ENCODE assay signal across 11 cellular contexts in genomic region chr6:8904754-8905153, GRCh38.
DNase-seq lines count a peak whose midpoint lies in the region; ATAC-seq, FAIRE-seq and TF ChIP-seq lines count a peak whose summit lies in the region.
"Had no signal": no experiment of that assay in that cellular context is flagged by ENCODE, and none has a peak within 500 bp of the region (broad histone marks: within the 10 kb centered on the region; RNA-seq: fewer than 3 reads in every experiment).

No MANE protein-coding gene starts in this region.

- WGBS in A549 (ENCODE audit: missing lambda C conversion rate): 0% methylated on average over 3 of the region's 3 CpGs

- H3K36me3 ChIP-seq in WERI-Rb-1: no peaks in the 10 kb centered on the region
- H3K36me3 ChIP-seq: suprapubic skin had no signal

- no peak for TF ChIP-seq POLR2A in A549 (IDR thresholded peaks at IDR 0.05; ENCODE audit: low read length)
- no peak for TF ChIP-seq POLR2A in GM18505 (IDR thresholded peaks at IDR 0.05; ENCODE audit: borderline replicate concordance, extremely low read depth, insufficient read depth, insufficient read length)

- POLR2A ChIA-PET in A549 (lab: Yijun Ruan, JAX): no interaction called here

- no peak for FAIRE-seq in A549 (lab: Jason Lieb, UNC)
- FAIRE-seq in urothelium cell line (lab: Jason Lieb, UNC): no peak

- ATAC-seq in A549 (no peak), GM18505 (IDR thresholded peaks at IDR 0.05; ENCODE audit: unreplicated experiment) (peak; percentile 74), HG03354 (IDR thresholded peaks at IDR 0.05; ENCODE audit: poor library complexity, severe bottlenecking, unreplicated experiment) (peak; percentile 73)

- no peak overlapping the region for H3K4me2 ChIP-seq in A549

- intact Hi-C loops in head of caudate nucleus (cut with DNase I): no loop called here

- CTCF ChIA-PET in A549 (lab: Yijun Ruan, JAX): no interaction called here

- H3K27ac ChIP-seq in A549: no peak overlapping the region
- no peak overlapping the region for H3K27ac ChIP-seq in WERI-Rb-1
- H3K27ac ChIP-seq: suprapubic skin had no signal

- no peak for TF ChIP-seq EP300 in A549 (IDR thresholded peaks at IDR 0.05)

- H3K9me3 ChIP-seq in A549: no peaks in the 10 kb centered on the region
- no peaks in the 10 kb centered on the region for H3K9me3 ChIP-seq in WERI-Rb-1 (ENCODE audit: severe bottlenecking)
- H3K9me3 ChIP-seq: suprapubic skin had no signal

- H3K4me1 ChIP-seq in A549: no peaks in the 10 kb centered on the region
- H3K4me1 ChIP-seq: suprapubic skin had no signal

- TF ChIP-seq CTCF in A549 (IDR thresholded peaks at IDR 0.05) (no peak), WERI-Rb-1 (IDR thresholded peaks at IDR 0.05; ENCODE audit: low read depth, low read length) (peak; percentile 79)

- DNase-seq in A549 (ENCODE audit: low read depth in 1 of 2, low spot score in 1 of 2): peak; percentile 2 to 3
- peak; percentile 46 for DNase-seq in WERI-Rb-1
- no peak for DNase-seq in urothelium cell line (ENCODE audit: low spot score)
- DNase-seq in activated CD8-positive, alpha-beta memory T cell treated with anti-CD3 and anti-CD28 coated beads for 24 hours: no peak
- DNase-seq in head of caudate nucleus: no peak
- DNase-seq in nucleus accumbens (lab: John Stamatoyannopoulos, UW): no peak
- DNase-seq: activated CD4-positive, CD25-positive, alpha-beta regulatory T cell treated with anti-CD3 and anti-CD28 coated beads, Interleukin-2, amount 50 U/mL, for 72 hours; CD4-positive, CD25-positive, alpha-beta regulatory T cell had no signal

- no peak for TF ChIP-seq RAD21 in A549 (conservative IDR thresholded peaks at IDR 0.05 in 1 of 2, IDR thresholded peaks at IDR 0.05 in 1 of 2)

- H3K4me3 ChIP-seq in A549 (no peak overlapping the region), WERI-Rb-1 (ENCODE audit: low read depth, low read length) (no peak overlapping the region)
- H3K4me3 ChIP-seq: suprapubic skin had no signal

- H3K27me3 ChIP-seq in WERI-Rb-1 (ENCODE audit: insufficient read depth, low read depth, severe bottlenecking): no peaks in the 10 kb centered on the region
- H3K27me3 ChIP-seq: suprapubic skin had no signal

TF ChIP-seq in A549, 52 proteins besides CTCF, POLR2A, EP300 and RAD21:
- TF ChIP-seq HOXB5 (CRISPR knock-in tag; IDR thresholded peaks at IDR 0.05): no peak
TF ChIP-seq in A549: peak in this region for 0.

Comparison
In these comparisons a context has a peak if more than half of its experiments do, and no peak if none do; other contexts are left out.
1. ATAC-seq: peak in GM18505 (single experiment) and HG03354 (single experiment); none in A549 (0 of 2).
2. DNase-seq: peak in A549 (2 of 2) and WERI-Rb-1 (single experiment); none in urothelium cell line (single experiment), activated CD8-positive, alpha-beta memory T cell treated with anti-CD3 and anti-CD28 coated beads for 24 hours (single experiment), head of caudate nucleus (0 of 42) and nucleus accumbens (0 of 56).